ENCODE assay signal across 8 cellular contexts in the genomic region with DNA sequence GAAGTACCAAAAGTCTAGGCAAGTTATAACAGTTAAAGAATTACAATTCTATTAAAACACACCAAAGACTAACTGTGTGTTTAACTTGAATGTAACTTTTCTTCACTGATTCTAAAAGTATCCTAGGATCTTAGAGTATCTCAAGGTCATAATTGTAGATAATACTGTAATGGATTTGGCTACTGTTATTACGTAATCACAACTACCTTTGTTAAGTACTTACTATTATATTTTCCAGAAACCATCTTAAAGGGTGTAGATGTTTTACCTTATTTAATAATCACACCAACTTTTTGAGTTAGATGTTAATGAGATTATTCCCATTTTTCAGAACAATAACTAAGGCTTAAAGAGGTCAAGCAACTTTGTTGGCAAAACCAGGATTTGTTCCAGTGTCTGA.
"Had no signal": no experiment of that assay in that cellular context is flagged by ENCODE, and none has a peak within 500 bp of the region (broad histone marks: within the 10 kb centered on the region; RNA-seq: fewer than 3 reads in every experiment).

No MANE protein-coding gene starts in this region.

- FAIRE-seq: G401.6, GM12878, GM12891, GM12892, GM18507, GM19239 had no signal

- DNase-seq: GDM1, GF-D8 had no signal

- ATAC-seq: GM12878 had no signal

- H3K4me3 ChIP-seq: GM12878 had no signal
